In genomic region chr1:217078010-217078704, GRCh38 we compare ENCODE assay signal across 13 cellular contexts.
DNase-seq lines count a peak whose midpoint lies in the region; ATAC-seq, FAIRE-seq and TF ChIP-seq lines count a peak whose summit lies in the region.
"Had no signal": no experiment of that assay in that cellular context is flagged by ENCODE, and none has a peak within 500 bp of the region (broad histone marks: within the 10 kb centered on the region; RNA-seq: fewer than 3 reads in every experiment).

No MANE protein-coding gene starts in this region.

- H4K91ac ChIP-seq in H1 (replicated peaks; ENCODE audit: insufficient read length, low read length), result no peak overlapping the region

- WGBS in liver, result 29% methylated on average over 8 of the region's 8 CpGs
- 7% methylated on average over 6 of the region's 8 CpGs for WGBS in HepG2 (ENCODE audit: low lambda C conversion rate)
- WGBS in H1 (ENCODE audit: extremely low coverage in 1 of 2, insufficient coverage in 1 of 2, insufficient read length in 1 of 2, insufficient replicate concordance in 2 of 2, low coverage in 1 of 2, low lambda C conversion rate in 2 of 2, missing lambda C conversion rate in 1 of 2), 2 experiments, result 87% methylated on average over 8 of the region's 8 CpGs; no CpG with 5 or more reads in 1 of the 2 experiments
- no CpG with 5 or more reads among the region's 8 CpGs for WGBS in mesendoderm (ENCODE audit: extremely low coverage, insufficient coverage, low lambda C conversion rate)

- H4K8ac ChIP-seq in H1 (ENCODE audit: extremely low read depth, insufficient read depth, low read length) (no peak overlapping the region), mesendoderm (ENCODE audit: low read depth, low read length) (no peak overlapping the region)

- no peak overlapping the region for H3K56ac ChIP-seq in H1 (replicated peaks; ENCODE audit: insufficient read length, low read depth, low read length)
- no peak overlapping the region for H3K56ac ChIP-seq in mesendoderm (ENCODE audit: low read length)

- H3K9ac ChIP-seq in liver (ENCODE audit: low read depth in 1 of 2, low read length in 2 of 2) (no peak overlapping the region), HepG2 (ENCODE audit: insufficient read depth, low read depth, low read length) (no peak overlapping the region), H1 (replicated peaks in 1 of 4; ENCODE audit: extremely low read depth in 1 of 4, low read depth in 3 of 4, low read length in 3 of 4) (no peak overlapping the region), mesendoderm (ENCODE audit: low read length) (no peak overlapping the region)

- ATAC-seq in HepG2, result no peak
- ATAC-seq in GM18909 (IDR thresholded peaks at IDR 0.05; ENCODE audit: poor library complexity, unreplicated experiment), result no peak
- no peak for ATAC-seq in GM21381 (IDR thresholded peaks at IDR 0.05; ENCODE audit: unreplicated experiment)

- H3K27me3 ChIP-seq in liver (ENCODE audit: control insufficient read depth in 4 of 4, insufficient read depth in 4 of 4, low read length in 3 of 4) (no peaks in the 10 kb centered on the region), HepG2 (ENCODE audit: control insufficient read depth in 1 of 2, insufficient read depth in 2 of 2, low read length in 2 of 2) (no peaks in the 10 kb centered on the region), H1 (replicated peaks in 1 of 4; ENCODE audit: control insufficient read depth in 3 of 4, extremely low read depth in 1 of 4, insufficient read depth in 3 of 4, low read length in 3 of 4) (no peaks in the 10 kb centered on the region), mesendoderm (ENCODE audit: insufficient read depth, low read length, poor library complexity) (no peaks in the 10 kb centered on the region)
- H3K27me3 ChIP-seq: vagina had no signal

- FAIRE-seq in HepG2 (lab: Jason Lieb, UNC) (no peak), H1 (lab: Jason Lieb, UNC) (no peak)

- H3K36me3 ChIP-seq in liver (ENCODE audit: control insufficient read depth in 4 of 4, insufficient read depth in 3 of 4, low read depth in 1 of 4, low read length in 3 of 4) (no peaks in the 10 kb centered on the region), HepG2 (replicated peaks in 1 of 2; ENCODE audit: control insufficient read depth in 1 of 2, insufficient read depth in 2 of 2, low read length in 2 of 2) (no peaks in the 10 kb centered on the region), H1 (ENCODE audit: control insufficient read depth in 2 of 4, insufficient read depth in 4 of 4, low read length in 3 of 4) (no peaks in the 10 kb centered on the region), mesendoderm (ENCODE audit: control insufficient read depth, insufficient read depth, low read length) (no peaks in the 10 kb centered on the region)
- H3K36me3 ChIP-seq: vagina had no signal

- no peak overlapping the region for H4K5ac ChIP-seq in H1 (ENCODE audit: insufficient read length, low read depth, low read length)
- no peak overlapping the region for H4K5ac ChIP-seq in mesendoderm (ENCODE audit: low read length)

- no peak overlapping the region for H2BK20ac ChIP-seq in H1 (ENCODE audit: low read length)

- H2AFZ ChIP-seq in HepG2 (ENCODE audit: low read length) (no peak overlapping the region), H1 (ENCODE audit: low read length) (peak overlapping the region; percentile 18; the same call in 1 of the 2 replicates)
- H2AFZ ChIP-seq: PC-9 had no signal

- POLR2A ChIA-PET in HepG2 (lab: Yijun Ruan, JAX) (no interaction called here), H1 (lab: Charles Lee; ENCODE audit: partially characterized antibody) (no interaction called here)

- in situ Hi-C loops in HepG2 (cut with HindIII; ENCODE audit: extremely low pct_ligation_motif_present, low pct_unique_long_range_greater_than_20kb), result no loop called here

- TF ChIP-seq POLR2A in HepG2 (IDR thresholded peaks at IDR 0.05; ENCODE audit: insufficient read depth in 1 of 2, low read depth in 2 of 2, low read length in 2 of 2) (no peak), H1 (IDR thresholded peaks at IDR 0.05; ENCODE audit: control extremely low read depth in 1 of 2, low read depth in 2 of 2, low read length in 2 of 2) (no peak)

- no peak overlapping the region for H3K4me3 Mint-ChIP-seq in CD14-positive monocyte
- H3K4me3 Mint-ChIP-seq: activated naive CD8-positive, alpha-beta T cell treated with anti-CD3 and anti-CD28 coated beads, Interleukin-2, amount 10 ng/mL, durations not matched to agents 7 days and 5 days had no signal

- H3K23ac ChIP-seq in H1 (ENCODE audit: insufficient read length) (no peak overlapping the region), mesendoderm (ENCODE audit: low read length) (no peak overlapping the region)

- no peaks in the 10 kb centered on the region for H3K36me3 Mint-ChIP-seq in CD14-positive monocyte
- H3K36me3 Mint-ChIP-seq: activated naive CD8-positive, alpha-beta T cell treated with anti-CD3 and anti-CD28 coated beads, Interleukin-2, amount 10 ng/mL, durations not matched to agents 7 days and 5 days had no signal

- no peaks in the 10 kb centered on the region for H3K23me2 ChIP-seq in H1 (ENCODE audit: low read depth, low read length)

- H3K9me3 ChIP-seq in liver (ENCODE audit: control insufficient read depth in 4 of 4, low read length in 3 of 4), result no peaks in the 10 kb centered on the region
- no peaks in the 10 kb centered on the region for H3K9me3 ChIP-seq in HepG2 (ENCODE audit: low read length)
- no peaks in the 10 kb centered on the region for H3K9me3 ChIP-seq in H1 (ENCODE audit: insufficient read depth in 2 of 2, low read depth in 1 of 2, low read length in 1 of 2)
- H3K9me3 ChIP-seq: vagina had no signal

- H3K79me1 ChIP-seq in H1 (ENCODE audit: low read depth, low read length) (no peaks in the 10 kb centered on the region), mesendoderm (ENCODE audit: low read length) (no peaks in the 10 kb centered on the region)

- no peak overlapping the region for H3K14ac ChIP-seq in H1 (ENCODE audit: insufficient read length)

- H3K27me3 Mint-ChIP-seq in CD14-positive monocyte (ENCODE audit: low read depth in 3 of 3), result peaks cover 0 to 4% (median 0%) of the 10 kb centered on the region in 3 donors
- H3K27me3 Mint-ChIP-seq: activated naive CD8-positive, alpha-beta T cell treated with anti-CD3 and anti-CD28 coated beads, Interleukin-2, amount 10 ng/mL, durations not matched to agents 7 days and 5 days had no signal

- H3K4me1 Mint-ChIP-seq in CD14-positive monocyte, result no peaks in the 10 kb centered on the region
- H3K4me1 Mint-ChIP-seq: activated naive CD8-positive, alpha-beta T cell treated with anti-CD3 and anti-CD28 coated beads, Interleukin-2, amount 10 ng/mL, durations not matched to agents 7 days and 5 days had no signal

- BruUV-seq in HepG2 (replicated peaks; lab: Mats Ljungman, UMichigan), result no TSS peak

- CTCF ChIA-PET in HepG2 (lab: Yijun Ruan, JAX; ENCODE audit: low intra/inter-chr PET ratio, low total read pairs) (no interaction called here), H1 (lab: Charles Lee; ENCODE audit: partially characterized antibody) (interaction anchor here (0.9 to 1.9 kb wide), 4 partner anchors 15 to 53 kb away, joined by 3 to 7 read pairs (median 5); no protein-coding TSS in a partner anchor)

- no peak for TF ChIP-seq RAD21 in liver (IDR thresholded peaks at IDR 0.05)
- TF ChIP-seq RAD21 in HepG2 (CRISPR knock-in tag; IDR thresholded peaks at IDR 0.05), result no peak
- TF ChIP-seq RAD21 in H1 (IDR thresholded peaks at IDR 0.05 in 1 of 2, conservative IDR thresholded peaks at IDR 0.05 in 1 of 2; ENCODE audit: low read depth in 2 of 2, low read length in 2 of 2), result no peak

- TF ChIP-seq CTCF in liver (IDR thresholded peaks at IDR 0.05; ENCODE audit: low read depth, low read length, missing input control), result no peak
- TF ChIP-seq CTCF in HepG2 (CRISPR knock-in tag; IDR thresholded peaks at IDR 0.05), result no peak
- TF ChIP-seq CTCF in H1 (IDR thresholded peaks at IDR 0.05; ENCODE audit: control extremely low read depth in 1 of 3, insufficient read depth in 1 of 3, low read depth in 1 of 3, low read length in 3 of 3), result no peak
- TF ChIP-seq CTCF in CD14-positive monocyte (IDR thresholded peaks at IDR 0.05), result no peak

- H4K20me1 ChIP-seq in HepG2 (ENCODE audit: insufficient read depth, low read length), result no peaks in the 10 kb centered on the region
- no peaks in the 10 kb centered on the region for H4K20me1 ChIP-seq in H1 (replicated peaks in 1 of 2; ENCODE audit: control insufficient read depth in 1 of 2, insufficient read depth in 2 of 2, low read length in 2 of 2)

- H3K4me3 ChIP-seq in liver (ENCODE audit: low read depth in 1 of 3, low read length in 3 of 3) (no peak overlapping the region), HepG2 (replicated peaks in 1 of 3; ENCODE audit: insufficient read depth in 1 of 3, low read depth in 2 of 3, low read length in 3 of 3) (no peak overlapping the region), H1 (ENCODE audit: extremely low read depth in 1 of 4, insufficient read depth in 2 of 4, low read depth in 3 of 4, low read length in 4 of 4) (no peak overlapping the region), mesendoderm (ENCODE audit: low read length) (no peak overlapping the region)
- H3K4me3 ChIP-seq: PC-9 had no signal

- no peaks in the 10 kb centered on the region for H3K4me1 ChIP-seq in liver (ENCODE audit: control insufficient read depth in 4 of 4, insufficient read depth in 4 of 4, low read length in 3 of 4)
- H3K4me1 ChIP-seq in HepG2 (ENCODE audit: insufficient read depth, low read length), result no peaks in the 10 kb centered on the region
- no peaks in the 10 kb centered on the region for H3K4me1 ChIP-seq in H1 (replicated peaks in 1 of 4; ENCODE audit: control insufficient read depth in 3 of 4, insufficient read depth in 4 of 4, low read length in 3 of 4)
- H3K4me1 ChIP-seq in mesendoderm (ENCODE audit: control insufficient read depth, low read depth, low read length), result peaks cover 3% of the 10 kb centered on the region
- H3K4me1 ChIP-seq: vagina had no signal

- H3K18ac ChIP-seq in H1 (ENCODE audit: extremely low read depth, low read length) (no peak overlapping the region), mesendoderm (ENCODE audit: low read length) (no peak overlapping the region)

- H2BK120ac ChIP-seq in H1 (replicated peaks; ENCODE audit: low read depth, low read length) (no peak overlapping the region), mesendoderm (ENCODE audit: low read depth, low read length) (no peak overlapping the region)

- H3K79me2 ChIP-seq in HepG2 (ENCODE audit: insufficient read depth, low read length) (no peaks in the 10 kb centered on the region), H1 (ENCODE audit: control insufficient read depth in 1 of 2, insufficient read depth in 2 of 2, low read length in 2 of 2) (no peaks in the 10 kb centered on the region), mesendoderm (ENCODE audit: control insufficient read depth, insufficient read depth, low read length) (no peaks in the 10 kb centered on the region)

- H2BK5ac ChIP-seq in H1 (ENCODE audit: low read depth, low read length) (no peak overlapping the region), mesendoderm (ENCODE audit: low read length) (no peak overlapping the region)

- H3K4ac ChIP-seq in H1 (replicated peaks; ENCODE audit: insufficient read length, low read depth, low read length) (no peak overlapping the region), mesendoderm (ENCODE audit: low read depth, low read length) (no peak overlapping the region)

- intact Hi-C loops in HepG2 (cut with micrococcal nuclease; ENCODE audit: unreplicated experiment) (no loop called here), CD14-positive monocyte (cut with micrococcal nuclease) (no loop called here)

- H3K27ac ChIP-seq in liver (ENCODE audit: low read depth in 1 of 2, low read length in 2 of 2), result no peak overlapping the region
- no peak overlapping the region for H3K27ac ChIP-seq in HepG2 (ENCODE audit: extremely low read length, insufficient read depth, low read length)
- no peak overlapping the region for H3K27ac ChIP-seq in H1 (ENCODE audit: low read depth, low read length)
- H3K27ac ChIP-seq in mesendoderm (ENCODE audit: low read depth, low read length), result no peak overlapping the region
- H3K27ac ChIP-seq: PC-9, vagina had no signal

- no peak overlapping the region for H3K27ac Mint-ChIP-seq in CD14-positive monocyte
- H3K27ac Mint-ChIP-seq: activated naive CD8-positive, alpha-beta T cell treated with anti-CD3 and anti-CD28 coated beads, Interleukin-2, amount 10 ng/mL, durations not matched to agents 7 days and 5 days had no signal

- DNase-seq in HepG2 (ENCODE audit: low spot score) (no peak), H1 (ENCODE audit: low read depth in 1 of 2, low spot score in 2 of 2) (no peak), mesendoderm (peak; percentile 44), CD14-positive monocyte (ENCODE audit: low spot score) (no peak), cerebellar nuclear complex (lab: John Stamatoyannopoulos, UW) (no peak)
- DNase-seq: activated CD4-positive, alpha-beta T cell treated with anti-CD3 and anti-CD28 coated beads for 4 hours; activated naive CD8-positive, alpha-beta T cell treated with anti-CD3 and anti-CD28 coated beads, Interleukin-2, amount 10 ng/mL, durations not matched to agents 7 days and 5 days; KG1 had no signal

- H2BK15ac ChIP-seq in H1 (ENCODE audit: low read length) (no peak overlapping the region), mesendoderm (replicated peaks; ENCODE audit: low read depth) (no peak overlapping the region)

- TF ChIP-seq EP300 in HepG2 (IDR thresholded peaks at IDR 0.05; ENCODE audit: low read depth in 2 of 2, low read length in 2 of 2), result no peak
- TF ChIP-seq EP300 in HepG2 (CRISPR knock-in tag; IDR thresholded peaks at IDR 0.05; ENCODE audit: borderline replicate concordance), result no peak
- no peak for TF ChIP-seq EP300 in H1 (IDR thresholded peaks at IDR 0.05; ENCODE audit: borderline replicate concordance in 1 of 2, low read depth in 2 of 2, low read length in 2 of 2)

- H3K4me2 ChIP-seq in HepG2 (ENCODE audit: low read depth, low read length) (no peak overlapping the region), H1 (ENCODE audit: insufficient read depth in 1 of 2, low read depth in 2 of 2, low read length in 2 of 2) (no peak overlapping the region), mesendoderm (ENCODE audit: low read length) (no peak overlapping the region)
- H3K4me2 ChIP-seq: PC-9 had no signal

- H2AK5ac ChIP-seq in H1 (ENCODE audit: low read depth, low read length) (no peak overlapping the region), mesendoderm (ENCODE audit: low read length) (no peak overlapping the region)

- H2BK12ac ChIP-seq in H1 (ENCODE audit: low read depth, low read length), result no peak overlapping the region

- no peaks in the 10 kb centered on the region for H3K9me3 Mint-ChIP-seq in CD14-positive monocyte
- H3K9me3 Mint-ChIP-seq: activated naive CD8-positive, alpha-beta T cell treated with anti-CD3 and anti-CD28 coated beads, Interleukin-2, amount 10 ng/mL, durations not matched to agents 7 days and 5 days had no signal
